8 cellular contexts compared by ENCODE assay signal in genomic region chr15:52112203-52112750, GRCh38. TPM values are rescaled to one million over a fixed set of nuclear protein-coding genes. Genes with fewer than 3 reads are reported as not detected.
DNase-seq lines count a peak whose midpoint lies in the region; ATAC-seq and TF ChIP-seq lines count a peak whose summit lies in the region.

No MANE protein-coding gene starts in this region.

- ATAC-seq in HG03135 (IDR thresholded peaks at IDR 0.05; ENCODE audit: unreplicated experiment), result peak; percentile 46
- ATAC-seq in GM18498 (IDR thresholded peaks at IDR 0.05; ENCODE audit: unreplicated experiment), result no peak
- no peak for ATAC-seq in HG02571 (IDR thresholded peaks at IDR 0.05; ENCODE audit: unreplicated experiment)

- H3K4me3 ChIP-seq in fibroblast of the aortic adventitia (ENCODE audit: low read depth, low read length) (peak overlapping the region; percentile 35), skeletal muscle cell (ENCODE audit: low read depth, low read length) (peak overlapping the region; percentile 41)

- TF ChIP-seq CTCF in fibroblast of the aortic adventitia (IDR thresholded peaks at IDR 0.05; ENCODE audit: insufficient read depth, low read length), result peak; percentile 5

- peak; percentile 32 for DNase-seq in AG08396 (ENCODE audit: low spot score)
- peak; percentile 15 for DNase-seq in activated T-cell treated with anti-CD3 and anti-CD28 coated beads for 4 hours
- DNase-seq in fibroblast of the aortic adventitia (ENCODE audit: low read depth), result no peak
- no peak for DNase-seq in skeletal muscle cell (ENCODE audit: low read depth)
- no peak for DNase-seq in NCI-H1048 (lab: John Stamatoyannopoulos, UW)

RNA-seq across cellular contexts. Expression of gene BCL2L10, which starts 0.3 kb away (rescaled TPM):
- total RNA-seq in fibroblast of the aortic adventitia (ENCODE audit: low replicate concordance), result not detected in 2 replicates

Comparison
In these comparisons a context has a peak if more than half of its experiments do, and no peak if none do; other contexts are left out.
1. DNase-seq: peak in AG08396 (single experiment) and activated T-cell treated with anti-CD3 and anti-CD28 coated beads for 4 hours (single experiment); none in fibroblast of the aortic adventitia (single experiment), skeletal muscle cell (single experiment) and NCI-H1048 (single experiment).